8 cellular contexts compared by ENCODE assay signal in genomic region chr17:7916383-7916677, GRCh38. TPM values are rescaled to one million over a fixed set of nuclear protein-coding genes. Genes with fewer than 3 reads are reported as not detected.
A peak's percentile ranks its signal among the peaks of the same experiment; 100 is the strongest.
DNase-seq lines count a peak whose midpoint lies in the region; ATAC-seq, FAIRE-seq and TF ChIP-seq lines count a peak whose summit lies in the region.

No MANE protein-coding gene starts in this region.

- intact Hi-C loops in HepG2 (cut with micrococcal nuclease; ENCODE audit: unreplicated experiment), result no loop called here
- intact Hi-C loops in vagina (cut with DNase I), result no loop called here

- peaks cover 2% of the 10 kb centered on the region for H3K79me1 ChIP-seq in mesenchymal stem cell (replicated peaks; ENCODE audit: low read length, poor library complexity, severe bottlenecking)

- peak overlapping the region; percentile 96 for H2BK15ac ChIP-seq in mesenchymal stem cell (ENCODE audit: low read depth, poor library complexity, severe bottlenecking)

- TF ChIP-seq POLR2A in HepG2 (IDR thresholded peaks at IDR 0.05; ENCODE audit: insufficient read depth in 1 of 2, low read depth in 2 of 2, low read length in 2 of 2) (no peak), vagina (IDR thresholded peaks at IDR 0.05) (no peak)

- H3K27ac ChIP-seq in liver (ENCODE audit: low read depth in 1 of 2, low read length in 2 of 2), result peak overlapping the region; percentile 61 to 79
- H3K27ac ChIP-seq in HepG2 (ENCODE audit: extremely low read length, insufficient read depth, low read length), result no peak overlapping the region
- peak overlapping the region; percentile 81 for H3K27ac ChIP-seq in astrocyte (ENCODE audit: low read depth, low read length)
- no peak overlapping the region for H3K27ac ChIP-seq in mesenchymal stem cell (ENCODE audit: low read length, poor library complexity, severe bottlenecking)
- peak overlapping the region; percentile 95 for H3K27ac ChIP-seq in vagina

- H2AK5ac ChIP-seq in mesenchymal stem cell (ENCODE audit: low read length, severe bottlenecking), result no peak overlapping the region

- peaks cover 7% of the 10 kb centered on the region for H3K4me1 Mint-ChIP-seq in astrocyte (ENCODE audit: low read depth, unreplicated experiment)

- WGBS in liver, result 46% methylated on average over 15 of the region's 15 CpGs
- WGBS in HepG2 (ENCODE audit: low lambda C conversion rate), result 86% methylated on average over 13 of the region's 15 CpGs
- WGBS in mesenchymal stem cell, result 58% methylated on average over 15 of the region's 15 CpGs

- H3K4me2 ChIP-seq in HepG2 (ENCODE audit: low read depth, low read length) (no peak overlapping the region; the same call in 1 of the 2 replicates), astrocyte (ENCODE audit: low read length) (peak overlapping the region; percentile 91), mesenchymal stem cell (ENCODE audit: low read length, poor library complexity, severe bottlenecking) (peak overlapping the region; percentile 89)

- H4K20me1 ChIP-seq in HepG2 (ENCODE audit: insufficient read depth, low read length) (no peaks in the 10 kb centered on the region), astrocyte (ENCODE audit: insufficient read depth, low read length) (peaks cover 12% of the 10 kb centered on the region)

- H3K4me3 ChIP-seq in liver (ENCODE audit: low read depth in 1 of 3, low read length in 3 of 3), result peak overlapping the region in 2 of 3 donors; percentile 46 to 52
- H3K4me3 ChIP-seq in HepG2 (replicated peaks in 1 of 3; ENCODE audit: insufficient read depth in 1 of 3, low read depth in 2 of 3, low read length in 3 of 3), result peak overlapping the region in 1 of 3 experiments; percentile 62; a peak in 1 of 6 replicates
- peak overlapping the region; percentile 65 for H3K4me3 ChIP-seq in astrocyte (ENCODE audit: insufficient read depth, low read depth, low read length)
- peak overlapping the region; percentile 20 to 75 for H3K4me3 ChIP-seq in mesenchymal stem cell (ENCODE audit: insufficient read depth in 1 of 2, low read depth in 1 of 2, low read length in 2 of 2)
- peak overlapping the region; percentile 51 to 60 for H3K4me3 ChIP-seq in vagina

- DNase-seq in HepG2 (ENCODE audit: low spot score) (no peak), astrocyte (ENCODE audit: low read depth) (no peak), mesenchymal stem cell (no peak), vagina (ENCODE audit: extremely low spot score in 2 of 2) (no peak), NCI-H1694 treated with DMSO at 0.1 percent for 48 hours (lab: John Stamatoyannopoulos, UW) (no peak), amniotic stem cell (lab: John Stamatoyannopoulos, UW) (no peak)
- DNase-seq in central memory CD4-positive, alpha-beta T cell, result no peak

- H3K9me3 Mint-ChIP-seq in astrocyte (ENCODE audit: unreplicated experiment), result no peaks in the 10 kb centered on the region

- no peak overlapping the region for H2BK5ac ChIP-seq in mesenchymal stem cell (ENCODE audit: low read depth, low read length, poor library complexity, severe bottlenecking)

- no peaks in the 10 kb centered on the region for H3K27me3 ChIP-seq in liver (ENCODE audit: control insufficient read depth in 4 of 4, insufficient read depth in 4 of 4, low read length in 3 of 4)
- peaks cover 0 to 3% of the 10 kb centered on the region in 2 experiments; a peak in 1 of 5 replicates for H3K27me3 ChIP-seq in HepG2 (ENCODE audit: control insufficient read depth in 1 of 2, insufficient read depth in 2 of 2, low read length in 2 of 2)
- no peaks in the 10 kb centered on the region for H3K27me3 ChIP-seq in astrocyte (ENCODE audit: insufficient read depth, low read length)
- H3K27me3 ChIP-seq in mesenchymal stem cell (ENCODE audit: control insufficient read depth in 1 of 2, insufficient read depth in 1 of 2, low read length in 2 of 2), result no peaks in the 10 kb centered on the region
- no peaks in the 10 kb centered on the region for H3K27me3 ChIP-seq in vagina

- TF ChIP-seq EP300 in HepG2 (IDR thresholded peaks at IDR 0.05; ENCODE audit: low read depth in 2 of 2, low read length in 2 of 2) (no peak), HepG2 (CRISPR knock-in tag; IDR thresholded peaks at IDR 0.05; ENCODE audit: borderline replicate concordance) (no peak)

- CTCF ChIA-PET in HepG2 (lab: Yijun Ruan, JAX; ENCODE audit: low intra/inter-chr PET ratio, low total read pairs), result interaction anchor here (4.6 kb wide), 1 partner anchor 74 kb away, joined by 70 read pairs; no protein-coding TSS in a partner anchor

- H3K4ac ChIP-seq in mesenchymal stem cell (ENCODE audit: low read depth in 1 of 2, low read length in 2 of 2), result peak overlapping the region; percentile 95 to 98

- H3K79me2 ChIP-seq in HepG2 (ENCODE audit: insufficient read depth, low read length) (no peaks in the 10 kb centered on the region), astrocyte (ENCODE audit: insufficient read depth, low read length) (no peaks in the 10 kb centered on the region)

- H3K36me3 ChIP-seq in liver (ENCODE audit: control insufficient read depth in 4 of 4, insufficient read depth in 3 of 4, low read depth in 1 of 4, low read length in 3 of 4), result peaks cover 0 to 3% (median 0%) of the 10 kb centered on the region in 4 donors
- no peaks in the 10 kb centered on the region for H3K36me3 ChIP-seq in HepG2 (replicated peaks in 1 of 2; ENCODE audit: control insufficient read depth in 1 of 2, insufficient read depth in 2 of 2, low read length in 2 of 2)
- no peaks in the 10 kb centered on the region for H3K36me3 ChIP-seq in astrocyte (ENCODE audit: insufficient read depth, low read length)
- H3K36me3 ChIP-seq in mesenchymal stem cell (ENCODE audit: control insufficient read depth in 1 of 2, insufficient read depth in 2 of 2, low read depth in 1 of 2, low read length in 2 of 2), result peaks cover 12 to 14% of the 10 kb centered on the region in 2 experiments
- H3K36me3 ChIP-seq in vagina, result peaks cover 0 to 8% of the 10 kb centered on the region in 2 donors

- H3K9me3 ChIP-seq in liver (ENCODE audit: control insufficient read depth in 4 of 4, low read length in 3 of 4) (no peaks in the 10 kb centered on the region), HepG2 (ENCODE audit: low read length) (no peaks in the 10 kb centered on the region), astrocyte (ENCODE audit: insufficient read depth, low read depth, low read length) (no peaks in the 10 kb centered on the region), mesenchymal stem cell (ENCODE audit: control insufficient read depth, low read length) (no peaks in the 10 kb centered on the region), vagina (no peaks in the 10 kb centered on the region)

- no peak overlapping the region for H2AFZ ChIP-seq in HepG2 (ENCODE audit: low read length)
- peak overlapping the region; percentile 80 for H2AFZ ChIP-seq in astrocyte (ENCODE audit: low read depth, low read length)
- peak overlapping the region; percentile 92 for H2AFZ ChIP-seq in mesenchymal stem cell (ENCODE audit: low read depth, low read length)

- H3K23ac ChIP-seq in mesenchymal stem cell (ENCODE audit: low read length in 2 of 2), result no peak overlapping the region

- ATAC-seq in HepG2, result no peak

- H3K9ac ChIP-seq in liver (ENCODE audit: low read depth in 1 of 2, low read length in 2 of 2) (peak overlapping the region in 1 of 2 donors; percentile 36), HepG2 (ENCODE audit: insufficient read depth, low read depth, low read length) (no peak overlapping the region), astrocyte (ENCODE audit: low read length) (peak overlapping the region; percentile 69), mesenchymal stem cell (ENCODE audit: low read length) (peak overlapping the region; percentile 89)

- TF ChIP-seq CTCF in liver (IDR thresholded peaks at IDR 0.05; ENCODE audit: low read depth, low read length, missing input control), result no peak
- TF ChIP-seq CTCF in HepG2 (CRISPR knock-in tag; IDR thresholded peaks at IDR 0.05), result no peak
- no peak for TF ChIP-seq CTCF in astrocyte (IDR thresholded peaks at IDR 0.05; ENCODE audit: insufficient read depth, low read depth, low read length)
- no peak for TF ChIP-seq CTCF in vagina (IDR thresholded peaks at IDR 0.05)

- H2BK12ac ChIP-seq in mesenchymal stem cell (ENCODE audit: low read length in 2 of 2), result no peak overlapping the region

- H3K18ac ChIP-seq in mesenchymal stem cell (ENCODE audit: low read depth in 1 of 2, low read length in 2 of 2), result peak overlapping the region; percentile 96 to 99

- H3K27me3 Mint-ChIP-seq in astrocyte (ENCODE audit: low read depth, unreplicated experiment), result peaks cover 4% of the 10 kb centered on the region

- in situ Hi-C loops in HepG2 (cut with HindIII; ENCODE audit: extremely low pct_ligation_motif_present, low pct_unique_long_range_greater_than_20kb), result no loop called here

- no TSS peak for BruUV-seq in HepG2 (replicated peaks; lab: Mats Ljungman, UMichigan)

- TF ChIP-seq RAD21 in liver (IDR thresholded peaks at IDR 0.05) (no peak), HepG2 (CRISPR knock-in tag; IDR thresholded peaks at IDR 0.05) (no peak)

- peak overlapping the region; percentile 93 for H4K91ac ChIP-seq in mesenchymal stem cell (ENCODE audit: low read length)

- peaks cover 6 to 12% (median 9%) of the 10 kb centered on the region in 4 donors for H3K4me1 ChIP-seq in liver (ENCODE audit: control insufficient read depth in 4 of 4, insufficient read depth in 4 of 4, low read length in 3 of 4)
- peaks cover 22% of the 10 kb centered on the region for H3K4me1 ChIP-seq in HepG2 (ENCODE audit: insufficient read depth, low read length)
- peaks cover 21% of the 10 kb centered on the region for H3K4me1 ChIP-seq in astrocyte (ENCODE audit: insufficient read depth, low read length)
- peaks cover 15% of the 10 kb centered on the region for H3K4me1 ChIP-seq in mesenchymal stem cell (ENCODE audit: control insufficient read depth, insufficient read depth, low read depth, low read length)
- peaks cover 17% of the 10 kb centered on the region for H3K4me1 ChIP-seq in vagina

- POLR2A ChIA-PET in HepG2 (lab: Yijun Ruan, JAX), result interaction anchor here (0.5 to 4.5 kb wide), 8 partner anchors 10 to 294 kb away, joined by 3 to 27 read pairs (median 4); partner anchors contain the start of genes AURKB, CNTROB, NAA38 and TRAPPC1

- H4K8ac ChIP-seq in mesenchymal stem cell (ENCODE audit: low read length), result peak overlapping the region; percentile 99

- FAIRE-seq in HepG2 (lab: Jason Lieb, UNC) (no peak), astrocyte (lab: Jason Lieb, UNC) (no peak)

- no peak overlapping the region for H3K14ac ChIP-seq in mesenchymal stem cell (ENCODE audit: low read length in 2 of 2)

- H2BK120ac ChIP-seq in mesenchymal stem cell (ENCODE audit: low read depth, low read length), result no peak overlapping the region

- H3K27ac Mint-ChIP-seq in astrocyte (ENCODE audit: unreplicated experiment), result peak overlapping the region; percentile 92

- no peaks in the 10 kb centered on the region for H3K36me3 Mint-ChIP-seq in astrocyte (ENCODE audit: low read depth, unreplicated experiment)

- H3K4me3 Mint-ChIP-seq in astrocyte (ENCODE audit: unreplicated experiment), result peak overlapping the region; percentile 81

RNA-seq across cellular contexts. Expression of gene RNF227, which starts 0.2 kb away (rescaled TPM):
- total RNA-seq in liver, result 1 to 10 TPM in 1 of 2 donors, under 1 TPM in 1; 0.33 to 1.4 TPM
- polyA plus RNA-seq in liver, result under 1 TPM; 0.17 to 0.31 TPM
- total RNA-seq in HepG2 (2016; rRNA removed; fragmentation: Illumina TruSeq; extraction: Trizol), result 0.20 and 0.38 TPM in 2 replicates
- total RNA-seq in HepG2 (2016; cell fraction: cytosol; rRNA removed; fragmentation: Illumina TruSeq; extraction: Trizol; ENCODE audit: low read depth), result 0.10 TPM in 1 of 2 replicates, not detected in the other
- total RNA-seq in HepG2 (2016; cell fraction: insoluble cytoplasmic fraction; rRNA removed; fragmentation: Illumina TruSeq; extraction: Trizol), result 0.37 and 0.41 TPM in 2 replicates
- total RNA-seq in HepG2 (2016; cell fraction: membrane; rRNA removed; fragmentation: Illumina TruSeq; extraction: Trizol), result 0.21 and 0.22 TPM in 2 replicates
- total RNA-seq in HepG2 (2016; cell fraction: nucleus; rRNA removed; fragmentation: Illumina TruSeq; extraction: Trizol), result 0.22 and 0.56 TPM in 2 replicates
- polyA plus RNA-seq in HepG2 (2011; rRNA removed), result 0.79 and 0.94 TPM in 2 replicates
- polyA plus RNA-seq in HepG2 (2011; cell fraction: cytosol; rRNA removed), result 1.7 and 3.4 TPM in 2 replicates
- 0.79 and 4.8 TPM in 2 replicates for polyA plus RNA-seq in HepG2 (2011; cell fraction: nucleus; rRNA removed)
- polyA plus RNA-seq in HepG2 (2012), result 0.68 and 0.79 TPM in 2 replicates
- 0.15 and 0.16 TPM in 2 replicates for polyA plus RNA-seq in HepG2 (2016; cell fraction: cytosol; fragmentation: Illumina TruSeq; extraction: Trizol; ENCODE audit: low read depth)
- polyA plus RNA-seq in HepG2 (2016; cell fraction: insoluble cytoplasmic fraction; fragmentation: Illumina TruSeq; extraction: Trizol; ENCODE audit: low read depth), result 0.49 and 0.63 TPM in 2 replicates
- 0.23 and 0.33 TPM in 2 replicates for polyA plus RNA-seq in HepG2 (2016; cell fraction: membrane; fragmentation: Illumina TruSeq; extraction: Trizol; ENCODE audit: low read depth)
- 1.5 and 2.2 TPM in 2 replicates for polyA plus RNA-seq in HepG2 (2016; cell fraction: nucleus; fragmentation: Illumina TruSeq; extraction: Trizol; ENCODE audit: insufficient read depth, low read depth)
- polyA minus RNA-seq in HepG2 (2011; rRNA and poly(A)+ RNA removed; ENCODE audit: low replicate concordance), result 0.22 and 3.6 TPM in 2 replicates
- polyA minus RNA-seq in HepG2 (2011; cell fraction: cytosol; rRNA and poly(A)+ RNA removed), result 0.20 and 0.26 TPM in 2 replicates
- 0.25 and 0.64 TPM in 2 replicates for polyA minus RNA-seq in HepG2 (2011; cell fraction: nucleus; rRNA and poly(A)+ RNA removed)
- 0.54 and 1.1 TPM in 2 replicates for total RNA-seq in astrocyte
- 0.39 TPM for polyA plus RNA-seq in mesenchymal stem cell (2013, experiment 1 of 2)
- 0.38 TPM for polyA plus RNA-seq in mesenchymal stem cell (2013, experiment 2 of 2)
- total RNA-seq in vagina, result 2.9 TPM

RNA-seq across cellular contexts. Expression of gene KCNAB3, which starts 13.3 kb away (rescaled TPM):
- under 1 TPM; 0.23 to 0.67 TPM for total RNA-seq in liver
- polyA plus RNA-seq in liver, result under 1 TPM; 0.42 to 0.43 TPM
- 0.29 TPM in 1 of 2 replicates, not detected in the other for total RNA-seq in HepG2 (2016; rRNA removed; fragmentation: Illumina TruSeq; extraction: Trizol)
- not detected in 2 replicates for total RNA-seq in HepG2 (2016; cell fraction: cytosol; rRNA removed; fragmentation: Illumina TruSeq; extraction: Trizol; ENCODE audit: low read depth)
- total RNA-seq in HepG2 (2016; cell fraction: insoluble cytoplasmic fraction; rRNA removed; fragmentation: Illumina TruSeq; extraction: Trizol), result 0.41 TPM in 1 of 2 replicates, not detected in the other
- total RNA-seq in HepG2 (2016; cell fraction: membrane; rRNA removed; fragmentation: Illumina TruSeq; extraction: Trizol), result 0.15 TPM in 1 of 2 replicates, not detected in the other
- total RNA-seq in HepG2 (2016; cell fraction: nucleus; rRNA removed; fragmentation: Illumina TruSeq; extraction: Trizol), result 0.69 and 1.2 TPM in 2 replicates
- 0.88 and 0.95 TPM in 2 replicates for polyA plus RNA-seq in HepG2 (2011; rRNA removed)
- polyA plus RNA-seq in HepG2 (2011; cell fraction: cytosol; rRNA removed), result 0.18 and 0.21 TPM in 2 replicates
- 11.7 and 15.6 TPM in 2 replicates for polyA plus RNA-seq in HepG2 (2011; cell fraction: nucleus; rRNA removed)
- polyA plus RNA-seq in HepG2 (2012), result 1.0 and 1.1 TPM in 2 replicates
- 0.07 and 0.08 TPM in 2 replicates for polyA plus RNA-seq in HepG2 (2016; cell fraction: cytosol; fragmentation: Illumina TruSeq; extraction: Trizol; ENCODE audit: low read depth)
- polyA plus RNA-seq in HepG2 (2016; cell fraction: insoluble cytoplasmic fraction; fragmentation: Illumina TruSeq; extraction: Trizol; ENCODE audit: low read depth), result not detected in 2 replicates
- polyA plus RNA-seq in HepG2 (2016; cell fraction: membrane; fragmentation: Illumina TruSeq; extraction: Trizol; ENCODE audit: low read depth), result 0.08 TPM in 1 of 2 replicates, not detected in the other
- polyA plus RNA-seq in HepG2 (2016; cell fraction: nucleus; fragmentation: Illumina TruSeq; extraction: Trizol; ENCODE audit: insufficient read depth, low read depth), result 6.5 and 7.3 TPM in 2 replicates
- polyA minus RNA-seq in HepG2 (2011; rRNA and poly(A)+ RNA removed; ENCODE audit: low replicate concordance), result 0.70 and 2.1 TPM in 2 replicates
- not detected in 2 replicates for polyA minus RNA-seq in HepG2 (2011; cell fraction: cytosol; rRNA and poly(A)+ RNA removed)
- polyA minus RNA-seq in HepG2 (2011; cell fraction: nucleus; rRNA and poly(A)+ RNA removed), result 3.7 and 7.5 TPM in 2 replicates
- total RNA-seq in astrocyte, result 1.0 and 1.4 TPM in 2 replicates
- polyA plus RNA-seq in mesenchymal stem cell (2013, experiment 1 of 2), result 1.5 TPM
- 0.95 TPM for polyA plus RNA-seq in mesenchymal stem cell (2013, experiment 2 of 2)
- total RNA-seq in vagina, result 2.7 TPM

RNA-seq across cellular contexts. Expression of gene TRAPPC1, which starts 15.4 kb away (rescaled TPM):
- 10 to 100 TPM; 15.9 to 18.4 TPM for total RNA-seq in liver
- polyA plus RNA-seq in liver, result 10 to 100 TPM; 95.9 to 96.9 TPM
- 28.1 and 36.9 TPM in 2 replicates for total RNA-seq in HepG2 (2016; rRNA removed; fragmentation: Illumina TruSeq; extraction: Trizol)
- 18.6 and 30.6 TPM in 2 replicates for total RNA-seq in HepG2 (2016; cell fraction: cytosol; rRNA removed; fragmentation: Illumina TruSeq; extraction: Trizol; ENCODE audit: low read depth)
- total RNA-seq in HepG2 (2016; cell fraction: insoluble cytoplasmic fraction; rRNA removed; fragmentation: Illumina TruSeq; extraction: Trizol), result 26.6 and 30.5 TPM in 2 replicates
- 27.2 and 41.0 TPM in 2 replicates for total RNA-seq in HepG2 (2016; cell fraction: membrane; rRNA removed; fragmentation: Illumina TruSeq; extraction: Trizol)
- total RNA-seq in HepG2 (2016; cell fraction: nucleus; rRNA removed; fragmentation: Illumina TruSeq; extraction: Trizol), result 16.5 and 21.7 TPM in 2 replicates
- polyA plus RNA-seq in HepG2 (2011; rRNA removed), result 44.9 and 46.7 TPM in 2 replicates
- 117 and 121 TPM in 2 replicates for polyA plus RNA-seq in HepG2 (2011; cell fraction: cytosol; rRNA removed)
- 33.8 and 41.2 TPM in 2 replicates for polyA plus RNA-seq in HepG2 (2011; cell fraction: nucleus; rRNA removed)
- polyA plus RNA-seq in HepG2 (2012), result 82.0 and 92.0 TPM in 2 replicates
- polyA plus RNA-seq in HepG2 (2016; cell fraction: cytosol; fragmentation: Illumina TruSeq; extraction: Trizol; ENCODE audit: low read depth), result 119 and 155 TPM in 2 replicates
- polyA plus RNA-seq in HepG2 (2016; cell fraction: insoluble cytoplasmic fraction; fragmentation: Illumina TruSeq; extraction: Trizol; ENCODE audit: low read depth), result 128 and 160 TPM in 2 replicates
- 121 and 142 TPM in 2 replicates for polyA plus RNA-seq in HepG2 (2016; cell fraction: membrane; fragmentation: Illumina TruSeq; extraction: Trizol; ENCODE audit: low read depth)
- polyA plus RNA-seq in HepG2 (2016; cell fraction: nucleus; fragmentation: Illumina TruSeq; extraction: Trizol; ENCODE audit: insufficient read depth, low read depth), result 73.6 and 93.7 TPM in 2 replicates
- polyA minus RNA-seq in HepG2 (2011; rRNA and poly(A)+ RNA removed; ENCODE audit: low replicate concordance), result 54.8 and 75.7 TPM in 2 replicates
- 33.8 and 43.0 TPM in 2 replicates for polyA minus RNA-seq in HepG2 (2011; cell fraction: cytosol; rRNA and poly(A)+ RNA removed)
- polyA minus RNA-seq in HepG2 (2011; cell fraction: nucleus; rRNA and poly(A)+ RNA removed), result 13.0 and 16.9 TPM in 2 replicates
- total RNA-seq in astrocyte, result 184 and 188 TPM in 2 replicates
- 267 TPM for polyA plus RNA-seq in mesenchymal stem cell (2013, experiment 1 of 2)
- polyA plus RNA-seq in mesenchymal stem cell (2013, experiment 2 of 2), result 276 TPM
- 74.4 TPM for total RNA-seq in vagina

RNA-seq across cellular contexts. Expression of gene CNTROB, which starts 15.7 kb away (rescaled TPM):
- total RNA-seq in liver (10 to 100 TPM; 10.5 to 12.0 TPM), HepG2 (2016; rRNA removed; fragmentation: Illumina TruSeq; extraction: Trizol) (13.3 and 24.1 TPM in 2 replicates), astrocyte (22.3 and 25.3 TPM in 2 replicates), vagina (20.9 TPM)
- polyA plus RNA-seq in liver (1 to 10 TPM; 2.2 to 6.7 TPM), HepG2 (2011; rRNA removed) (21.2 and 24.3 TPM in 2 replicates)
- total RNA-seq in HepG2 (2016; cell fraction: cytosol; rRNA removed; fragmentation: Illumina TruSeq; extraction: Trizol; ENCODE audit: low read depth), result 8.1 and 9.3 TPM in 2 replicates
- 11.9 and 23.0 TPM in 2 replicates for total RNA-seq in HepG2 (2016; cell fraction: insoluble cytoplasmic fraction; rRNA removed; fragmentation: Illumina TruSeq; extraction: Trizol)
- 10.1 and 11.2 TPM in 2 replicates for total RNA-seq in HepG2 (2016; cell fraction: membrane; rRNA removed; fragmentation: Illumina TruSeq; extraction: Trizol)
- 23.2 and 26.4 TPM in 2 replicates for total RNA-seq in HepG2 (2016; cell fraction: nucleus; rRNA removed; fragmentation: Illumina TruSeq; extraction: Trizol)
- polyA plus RNA-seq in HepG2 (2011; cell fraction: cytosol; rRNA removed), result 10.6 and 11.9 TPM in 2 replicates
- polyA plus RNA-seq in HepG2 (2011; cell fraction: nucleus; rRNA removed), result 64.8 and 74.8 TPM in 2 replicates
- 14.3 and 16.3 TPM in 2 replicates for polyA plus RNA-seq in HepG2 (2012)
- polyA plus RNA-seq in HepG2 (2016; cell fraction: cytosol; fragmentation: Illumina TruSeq; extraction: Trizol; ENCODE audit: low read depth), result 3.0 and 3.9 TPM in 2 replicates
- polyA plus RNA-seq in HepG2 (2016; cell fraction: insoluble cytoplasmic fraction; fragmentation: Illumina TruSeq; extraction: Trizol; ENCODE audit: low read depth), result 12.3 and 14.2 TPM in 2 replicates
- polyA plus RNA-seq in HepG2 (2016; cell fraction: membrane; fragmentation: Illumina TruSeq; extraction: Trizol; ENCODE audit: low read depth), result 8.2 and 9.5 TPM in 2 replicates
- polyA plus RNA-seq in HepG2 (2016; cell fraction: nucleus; fragmentation: Illumina TruSeq; extraction: Trizol; ENCODE audit: insufficient read depth, low read depth), result 68.1 and 69.5 TPM in 2 replicates
- 18.0 and 57.0 TPM in 2 replicates for polyA minus RNA-seq in HepG2 (2011; rRNA and poly(A)+ RNA removed; ENCODE audit: low replicate concordance)
- 5.4 and 5.7 TPM in 2 replicates for polyA minus RNA-seq in HepG2 (2011; cell fraction: cytosol; rRNA and poly(A)+ RNA removed)
- polyA minus RNA-seq in HepG2 (2011; cell fraction: nucleus; rRNA and poly(A)+ RNA removed), result 26.5 and 33.7 TPM in 2 replicates
- 24.6 TPM for polyA plus RNA-seq in mesenchymal stem cell (2013, experiment 1 of 2)
- 23.1 TPM for polyA plus RNA-seq in mesenchymal stem cell (2013, experiment 2 of 2)

RNA-seq across cellular contexts. Expression of gene CHD3, which starts 27.7 kb away (rescaled TPM):
- 10 to 100 TPM; 11.0 to 14.4 TPM for total RNA-seq in liver
- 1 to 10 TPM; 1.9 to 3.4 TPM for polyA plus RNA-seq in liver
- total RNA-seq in HepG2 (2016; rRNA removed; fragmentation: Illumina TruSeq; extraction: Trizol), result 3.3 and 3.7 TPM in 2 replicates
- 0.20 and 0.53 TPM in 2 replicates for total RNA-seq in HepG2 (2016; cell fraction: cytosol; rRNA removed; fragmentation: Illumina TruSeq; extraction: Trizol; ENCODE audit: low read depth)
- 1.6 and 3.6 TPM in 2 replicates for total RNA-seq in HepG2 (2016; cell fraction: insoluble cytoplasmic fraction; rRNA removed; fragmentation: Illumina TruSeq; extraction: Trizol)
- total RNA-seq in HepG2 (2016; cell fraction: membrane; rRNA removed; fragmentation: Illumina TruSeq; extraction: Trizol), result 1.1 and 3.2 TPM in 2 replicates
- total RNA-seq in HepG2 (2016; cell fraction: nucleus; rRNA removed; fragmentation: Illumina TruSeq; extraction: Trizol), result 4.7 and 9.3 TPM in 2 replicates
- polyA plus RNA-seq in HepG2 (2011; rRNA removed), result 2.7 and 3.3 TPM in 2 replicates
- polyA plus RNA-seq in HepG2 (2011; cell fraction: cytosol; rRNA removed), result 1.8 and 1.9 TPM in 2 replicates
- 21.5 and 21.6 TPM in 2 replicates for polyA plus RNA-seq in HepG2 (2011; cell fraction: nucleus; rRNA removed)
- 6.4 and 10.0 TPM in 2 replicates for polyA plus RNA-seq in HepG2 (2012)
- 0.57 and 0.75 TPM in 2 replicates for polyA plus RNA-seq in HepG2 (2016; cell fraction: cytosol; fragmentation: Illumina TruSeq; extraction: Trizol; ENCODE audit: low read depth)
- 1.8 and 5.2 TPM in 2 replicates for polyA plus RNA-seq in HepG2 (2016; cell fraction: insoluble cytoplasmic fraction; fragmentation: Illumina TruSeq; extraction: Trizol; ENCODE audit: low read depth)
- 1.1 and 1.3 TPM in 2 replicates for polyA plus RNA-seq in HepG2 (2016; cell fraction: membrane; fragmentation: Illumina TruSeq; extraction: Trizol; ENCODE audit: low read depth)
- 15.5 and 16.4 TPM in 2 replicates for polyA plus RNA-seq in HepG2 (2016; cell fraction: nucleus; fragmentation: Illumina TruSeq; extraction: Trizol; ENCODE audit: insufficient read depth, low read depth)
- polyA minus RNA-seq in HepG2 (2011; rRNA and poly(A)+ RNA removed; ENCODE audit: low replicate concordance), result 8.0 and 73.1 TPM in 2 replicates
- 3.3 and 3.9 TPM in 2 replicates for polyA minus RNA-seq in HepG2 (2011; cell fraction: cytosol; rRNA and poly(A)+ RNA removed)
- 9.1 and 12.4 TPM in 2 replicates for polyA minus RNA-seq in HepG2 (2011; cell fraction: nucleus; rRNA and poly(A)+ RNA removed)
- total RNA-seq in astrocyte, result 109 and 111 TPM in 2 replicates
- polyA plus RNA-seq in mesenchymal stem cell (2013, experiment 1 of 2), result 56.3 TPM
- 50.2 TPM for polyA plus RNA-seq in mesenchymal stem cell (2013, experiment 2 of 2)
- 128 TPM for total RNA-seq in vagina

Comparison
In these comparisons a context has a peak if more than half of its experiments do, and no peak if none do; other contexts are left out.
1. H3K27ac ChIP-seq: peak in liver (2 of 2), astrocyte (single experiment) and vagina (single experiment); none in HepG2 (single experiment) and mesenchymal stem cell (single experiment).